ENCODE assay signal across 11 cellular contexts in genomic region chr21:44646366-44647221, GRCh38. TPM values are rescaled to one million over a fixed set of nuclear protein-coding genes. Genes with fewer than 3 reads are reported as not detected.
"Had no signal": no experiment of that assay in that cellular context is flagged by ENCODE, and none has a peak within 500 bp of the region (broad histone marks: within the 10 kb centered on the region; RNA-seq: fewer than 3 reads in every experiment).

A gene with protein sequence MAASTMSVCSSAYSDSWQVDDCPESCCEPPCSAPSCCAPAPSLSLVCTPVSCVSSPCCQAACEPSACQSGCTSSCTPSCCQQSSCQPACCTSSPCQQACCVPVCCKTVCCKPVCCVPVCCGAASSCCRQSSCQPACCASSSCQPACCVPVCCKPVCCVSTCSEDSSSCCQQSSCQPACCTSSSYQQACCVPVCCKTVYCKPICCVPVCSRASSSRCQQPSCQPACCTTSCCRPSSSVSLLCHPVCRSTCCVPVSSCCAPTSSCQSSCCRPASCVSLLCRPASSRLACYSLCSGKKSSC (plus strand): TSS chr21:44646414. CDS start chr21:44646459, 45 bp downstream.

RNA-seq across cellular contexts. Expression of the gene that starts here (rescaled TPM):
- total RNA-seq: activated CD4-positive, alpha-beta T cell treated with anti-CD3 and anti-CD28 coated beads, Interleukin-2, amount 10 ng/mL, durations not matched to agents 24 days and 14 days; activated CD8-positive, alpha-beta T cell treated with anti-CD3 and anti-CD28 coated beads for 36 hours; activated T-helper 2 cell treated with anti-CD3 and anti-CD28 coated beads, Interferon-gamma antibody, Interleukin-2, Interleukin-4, amounts not matched to agents 10 μg/mL and 5 μg/mL and 100 μg/mL, durations not matched to agents 14 hours and 24 hours and 36 hours; body of pancreas; colonic mucosa; epithelial cell of proximal tubule; lower lobe of right lung; mesothelial cell of epicardium; pancreas; sigmoid colon; upper lobe of left lung had no signal
